In genomic region chr11:86313793-86314192, GRCh38 we compare ENCODE assay signal across 23 cellular contexts.
"Had no signal": no experiment of that assay in that cellular context is flagged by ENCODE, and none has a peak within 500 bp of the region (broad histone marks: within the 10 kb centered on the region; RNA-seq: fewer than 3 reads in every experiment).

No MANE protein-coding gene starts in this region.

- H3K4me3 ChIP-seq: breast epithelium, coronary artery, lower lobe of right lung, neural progenitor cell, spleen, stomach, suprapubic skin, transverse colon, uterus had no signal

- H2AFZ ChIP-seq: neural progenitor cell had no signal

- H3K27ac ChIP-seq: breast epithelium, coronary artery, epithelial cell of prostate, lower lobe of right lung, neural progenitor cell, spleen, stomach, suprapubic skin, transverse colon, uterus had no signal

- H3K4me2 ChIP-seq: neural progenitor cell had no signal

- H3K27me3 ChIP-seq: breast epithelium, neural progenitor cell, spleen, stomach, suprapubic skin, transverse colon, uterus had no signal

- DNase-seq: activated B cell treated with CpG ODN at 0.5 μM for 24 hours; activated CD4-positive, alpha-beta memory T cell treated with anti-CD3 and anti-CD28 coated beads, Interleukin-2, amount 10 ng/mL, durations not matched to agents 7 days and 5 days; activated CD4-positive, alpha-beta T cell treated with anti-CD3 and anti-CD28 coated beads for 48 hours; activated gamma-delta T cell treated with Interleukin-2 at 50 U/mL for 16 hours; activated naive CD8-positive, alpha-beta T cell treated with anti-CD3 and anti-CD28 coated beads for 36 hours; amniotic stem cell; cerebellar nuclear complex; foreskin fibroblast; lower lobe of right lung; naive thymus-derived CD4-positive, alpha-beta T cell; posterior cingulate gyrus; spleen; stimulated activated CD4-positive, alpha-beta T cell treated with anti-CD3 and anti-CD28 coated beads, Interleukin-4, amount 100 ng/mL, for 4 hours; stomach; T-helper 9 cell; transverse colon; uterus had no signal

- H3K4me1 ChIP-seq: breast epithelium, lower lobe of right lung, neural progenitor cell, spleen, suprapubic skin, uterus had no signal

- ATAC-seq: left lobe of liver; lower lobe of right lung; naive thymus-derived CD4-positive, alpha-beta T cell had no signal

- H3K36me3 ChIP-seq: breast epithelium, neural progenitor cell, uterus had no signal

- H3K9me3 ChIP-seq: breast epithelium, lower lobe of right lung, spleen, stomach, suprapubic skin, transverse colon, uterus had no signal

- H3K9ac ChIP-seq: neural progenitor cell had no signal
